Comparison of ENCODE assay signal across 2 cellular contexts in the genomic region with DNA sequence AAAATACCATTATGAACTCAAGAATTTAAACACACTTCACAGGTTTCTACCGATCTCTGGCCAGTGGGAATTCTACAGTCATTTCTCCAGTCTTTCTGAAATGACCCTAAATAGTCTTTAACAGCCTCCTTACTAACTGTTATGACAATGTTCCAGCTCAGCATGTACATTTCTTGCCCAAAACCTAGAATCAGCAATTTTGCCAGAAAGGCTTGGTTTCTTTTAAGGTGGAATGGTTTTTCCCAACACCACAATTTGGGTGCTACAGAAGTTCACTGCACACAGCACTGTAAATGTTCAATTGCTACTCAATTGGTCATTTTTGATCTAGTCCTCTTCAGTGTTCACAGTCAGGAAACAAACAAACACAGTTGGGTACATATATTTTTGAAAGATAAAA.
A peak's percentile ranks its signal among the peaks of the same experiment; 100 is the strongest.
TF ChIP-seq lines count a peak whose summit lies in the region.

No MANE protein-coding gene starts in this region.

TF ChIP-seq in HepG2, 621 proteins besides CTCF, POLR2A, EP300 and RAD21:
- TF ChIP-seq MAFF (IDR thresholded peaks at IDR 0.05; ENCODE audit: low read depth, low read length) (peak; percentile 48), MEF2D (CRISPR knock-in tag; IDR thresholded peaks at IDR 0.05) (no peak), ZNF546 (CRISPR knock-in tag; conservative IDR thresholded peaks at IDR 0.05) (no peak), ZNF883 (CRISPR knock-in tag; IDR thresholded peaks at IDR 0.05; ENCODE audit: not compliant biosample characterization) (no peak), CENPX (CRISPR knock-in tag; IDR thresholded peaks at IDR 0.05) (no peak), MAFK (conservative IDR thresholded peaks at IDR 0.05 in 1 of 2, IDR thresholded peaks at IDR 0.05 in 1 of 2; ENCODE audit: low read length in 2 of 2) (peak; percentile 45 to 60), KAT2B (IDR thresholded peaks at IDR 0.05; ENCODE audit: borderline replicate concordance, low read depth, low read length) (no peak)
- TF ChIP-seq, protein P1, sequence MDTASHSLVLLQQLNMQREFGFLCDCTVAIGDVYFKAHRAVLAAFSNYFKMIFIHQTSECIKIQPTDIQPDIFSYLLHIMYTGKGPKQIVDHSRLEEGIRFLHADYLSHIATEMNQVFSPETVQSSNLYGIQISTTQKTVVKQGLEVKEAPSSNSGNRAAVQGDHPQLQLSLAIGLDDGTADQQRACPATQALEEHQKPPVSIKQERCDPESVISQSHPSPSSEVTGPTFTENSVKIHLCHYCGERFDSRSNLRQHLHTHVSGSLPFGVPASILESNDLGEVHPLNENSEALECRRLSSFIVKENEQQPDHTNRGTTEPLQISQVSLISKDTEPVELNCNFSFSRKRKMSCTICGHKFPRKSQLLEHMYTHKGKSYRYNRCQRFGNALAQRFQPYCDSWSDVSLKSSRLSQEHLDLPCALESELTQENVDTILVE (CRISPR knock-in tag; IDR thresholded peaks at IDR 0.05): no peak
- TF ChIP-seq, protein P2, sequence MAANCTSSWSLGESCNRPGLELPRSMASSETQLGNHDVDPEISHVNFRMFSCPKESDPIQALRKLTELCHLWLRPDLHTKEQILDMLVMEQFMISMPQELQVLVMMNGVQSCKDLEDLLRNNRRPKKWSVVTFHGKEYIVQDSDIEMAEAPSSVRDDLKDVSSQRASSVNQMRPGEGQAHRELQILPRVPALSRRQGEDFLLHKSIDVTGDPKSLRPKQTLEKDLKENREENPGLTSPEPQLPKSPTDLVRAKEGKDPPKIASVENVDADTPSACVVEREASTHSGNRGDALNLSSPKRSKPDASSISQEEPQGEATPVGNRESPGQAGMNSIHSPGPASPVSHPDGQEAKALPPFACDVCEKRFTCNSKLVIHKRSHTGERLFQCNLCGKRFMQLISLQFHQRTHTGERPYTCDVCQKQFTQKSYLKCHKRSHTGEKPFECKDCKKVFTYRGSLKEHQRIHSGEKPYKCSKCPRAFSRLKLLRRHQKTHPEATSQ (CRISPR knock-in tag; IDR thresholded peaks at IDR 0.05; ENCODE audit: borderline replicate concordance): no peak
- TF ChIP-seq, protein P3, sequence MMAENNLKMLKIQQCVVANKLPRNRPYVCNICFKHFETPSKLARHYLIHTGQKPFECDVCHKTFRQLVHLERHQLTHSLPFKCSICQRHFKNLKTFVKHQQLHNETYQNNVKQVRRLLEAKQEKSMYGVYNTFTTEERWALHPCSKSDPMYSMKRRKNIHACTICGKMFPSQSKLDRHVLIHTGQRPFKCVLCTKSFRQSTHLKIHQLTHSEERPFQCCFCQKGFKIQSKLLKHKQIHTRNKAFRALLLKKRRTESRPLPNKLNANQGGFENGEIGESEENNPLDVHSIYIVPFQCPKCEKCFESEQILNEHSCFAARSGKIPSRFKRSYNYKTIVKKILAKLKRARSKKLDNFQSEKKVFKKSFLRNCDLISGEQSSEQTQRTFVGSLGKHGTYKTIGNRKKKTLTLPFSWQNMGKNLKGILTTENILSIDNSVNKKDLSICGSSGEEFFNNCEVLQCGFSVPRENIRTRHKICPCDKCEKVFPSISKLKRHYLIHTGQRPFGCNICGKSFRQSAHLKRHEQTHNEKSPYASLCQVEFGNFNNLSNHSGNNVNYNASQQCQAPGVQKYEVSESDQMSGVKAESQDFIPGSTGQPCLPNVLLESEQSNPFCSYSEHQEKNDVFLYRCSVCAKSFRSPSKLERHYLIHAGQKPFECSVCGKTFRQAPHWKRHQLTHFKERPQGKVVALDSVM (CRISPR knock-in tag; IDR thresholded peaks at IDR 0.05): no peak

TF ChIP-seq in A549, 52 proteins besides CTCF, POLR2A, EP300 and RAD21:
- no peak for TF ChIP-seq RFX5 (IDR thresholded peaks at IDR 0.05)
- peak; percentile 64 for TF ChIP-seq MAFK (IDR thresholded peaks at IDR 0.05; ENCODE audit: partially characterized antibody)
